Comparison of ENCODE assay signal across 8 cellular contexts in the genomic region with DNA sequence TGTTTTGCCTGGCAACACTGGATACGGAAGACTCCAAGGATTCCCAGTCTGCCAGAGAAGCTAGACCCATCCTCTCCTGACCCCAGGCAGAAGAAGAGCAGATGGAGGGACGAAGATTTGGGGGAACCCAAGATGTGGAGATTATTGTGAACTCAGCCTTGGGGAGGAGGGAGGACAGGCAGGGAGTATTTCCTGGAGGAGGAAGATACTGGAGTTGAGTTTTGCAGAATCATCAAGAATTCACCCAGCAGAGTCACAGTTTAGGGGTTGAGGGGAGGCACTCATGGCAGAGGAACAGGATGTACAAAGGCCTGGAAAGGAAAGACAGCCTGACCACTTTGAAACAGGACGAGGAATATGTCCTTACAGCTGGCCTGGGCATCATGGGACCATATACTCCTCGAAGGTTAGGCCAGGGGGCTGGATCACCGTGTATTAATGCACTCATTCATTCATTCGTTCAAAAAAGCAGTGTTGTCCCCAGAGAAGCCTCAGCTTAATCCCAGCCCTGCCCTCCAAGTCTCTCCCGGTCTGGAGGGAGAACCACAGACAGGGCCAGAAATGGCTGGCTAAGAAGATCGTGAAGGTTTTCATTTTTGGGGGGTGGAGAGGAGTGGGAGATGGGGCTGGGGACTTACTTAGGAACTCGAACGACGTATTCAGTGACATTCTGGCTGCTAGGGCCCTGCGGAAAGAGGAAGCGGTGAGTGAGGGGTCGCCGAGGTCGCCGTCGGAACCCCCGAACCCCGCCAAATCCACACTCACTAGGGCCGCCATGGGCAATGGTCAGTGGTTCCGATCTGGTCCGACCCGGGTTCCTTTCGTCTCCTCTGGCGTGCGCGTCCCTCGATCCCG. TPM values are rescaled to one million over a fixed set of nuclear protein-coding genes. Genes with fewer than 3 reads are reported as not detected.
DNase-seq lines count a peak whose midpoint lies in the region; ATAC-seq and TF ChIP-seq lines count a peak whose summit lies in the region.

No MANE protein-coding gene starts in this region.

- TF ChIP-seq RAD21 in IMR-90 (IDR thresholded peaks at IDR 0.05; ENCODE audit: low read length): no peak

- H3K9ac ChIP-seq in IMR-90 (ENCODE audit: low read depth, low read length): peak overlapping the region; percentile 77

- peaks cover 24% of the 10 kb centered on the region for H3K4me1 ChIP-seq in CD8-positive, alpha-beta memory T cell (ENCODE audit: insufficient read depth, low read length)
- peaks cover 11% of the 10 kb centered on the region for H3K4me1 ChIP-seq in IMR-90 (ENCODE audit: control insufficient read depth, insufficient read depth, low read length)

- H3K4me1 Mint-ChIP-seq in CD8-positive, alpha-beta memory T cell: peaks cover 25 to 31% (median 26%) of the 10 kb centered on the region in 3 donors
- peaks cover 20 to 29% (median 29%) of the 10 kb centered on the region in 3 donors for H3K4me1 Mint-ChIP-seq in naive B cell

- in situ Hi-C loops in IMR-90 (cut with MboI; ENCODE audit: low sequenced_read_pairs): no loop called here

- H3K27me3 Mint-ChIP-seq in CD8-positive, alpha-beta memory T cell: peaks cover 0 to 5% of the 10 kb centered on the region in 2 donors
- no peaks in the 10 kb centered on the region for H3K27me3 Mint-ChIP-seq in naive B cell

- POLR2A ChIA-PET in CD8-positive, alpha-beta memory T cell (lab: Charles Lee): interaction anchor here (0.6 to 2.5 kb wide), 5 partner anchors 19 to 124 kb away, joined by 3 to 13 read pairs (median 4); a partner anchor contains a TSS
- POLR2A ChIA-PET in IMR-90 (lab: Charles Lee; ENCODE audit: unreplicated experiment): no interaction called here

- TF ChIP-seq POLR2A in IMR-90 (IDR thresholded peaks at IDR 0.05; ENCODE audit: low read depth, low read length): no peak

- peaks cover 14 to 31% of the 10 kb centered on the region in 2 experiments for H3K79me1 ChIP-seq in IMR-90 (ENCODE audit: low read depth in 1 of 2, low read length in 2 of 2)

- H3K56ac ChIP-seq in IMR-90 (ENCODE audit: extremely low read depth, insufficient read depth, low read length): peak overlapping the region; percentile 72

- no peaks in the 10 kb centered on the region for H4K20me1 ChIP-seq in IMR-90 (ENCODE audit: insufficient read depth, low read length)

- H3K23ac ChIP-seq in IMR-90 (ENCODE audit: low read depth, low read length): peak overlapping the region; percentile 81; the same call in 1 of the 2 replicates

- H3K9me1 ChIP-seq in IMR-90 (ENCODE audit: insufficient read depth, low read length): peaks cover 10% of the 10 kb centered on the region

- peak overlapping the region; percentile 93 to 98 (median 96) for H3K4me3 Mint-ChIP-seq in CD8-positive, alpha-beta memory T cell
- H3K4me3 Mint-ChIP-seq in naive B cell: peak overlapping the region; percentile 89 to 98 (median 96)

- H3K18ac ChIP-seq in IMR-90 (ENCODE audit: low read depth, low read length): peak overlapping the region; percentile 25; the same call in 1 of the 2 replicates

- peak overlapping the region; percentile 84 for H3K4me3 ChIP-seq in CD8-positive, alpha-beta memory T cell (ENCODE audit: low read length)
- peak overlapping the region; percentile 66 for H3K4me3 ChIP-seq in IMR-90 (ENCODE audit: insufficient read depth, low read depth, low read length)

- H2BK20ac ChIP-seq in IMR-90 (ENCODE audit: low read depth, low read length): no peak overlapping the region

- H4K91ac ChIP-seq in IMR-90 (ENCODE audit: insufficient read depth, low read depth, low read length): peak overlapping the region; percentile 47

- H3K27ac Mint-ChIP-seq in CD8-positive, alpha-beta memory T cell: peak overlapping the region; percentile 97 to 100 (median 99)
- H3K27ac Mint-ChIP-seq in naive B cell: peak overlapping the region; percentile 91 to 99 (median 99)

- peak overlapping the region; percentile 69 for H3K4ac ChIP-seq in IMR-90 (ENCODE audit: low read depth, low read length)

- DNase-seq in CD8-positive, alpha-beta memory T cell: peak in 1 of 5 donors; percentile 12
- DNase-seq in IMR-90: no peak
- no peak for DNase-seq in caudate nucleus (lab: John Stamatoyannopoulos, UW)
- no peak for DNase-seq in naive B cell
- no peak for DNase-seq in GDM1 (lab: John Stamatoyannopoulos, UW)
- no peak for DNase-seq in SKM-1 treated with dmso at 0.1 percent for 144 hours (lab: John Stamatoyannopoulos, UW; ENCODE audit: unreplicated experiment)
- DNase-seq in central memory CD4-positive, alpha-beta T cell: no peak

- H3K9me3 ChIP-seq in CD8-positive, alpha-beta memory T cell (ENCODE audit: low read length): no peaks in the 10 kb centered on the region
- H3K9me3 ChIP-seq in IMR-90 (ENCODE audit: control insufficient read depth, insufficient read depth, low read length): no peaks in the 10 kb centered on the region

- TF ChIP-seq CTCF in IMR-90 (conservative IDR thresholded peaks at IDR 0.05; ENCODE audit: low read depth, low read length): no peak

- H2AK5ac ChIP-seq in IMR-90 (ENCODE audit: low read depth, low read length): peak overlapping the region; percentile 82; the same call in 1 of the 2 replicates

- H2AFZ ChIP-seq in IMR-90 (replicated peaks; ENCODE audit: low read length, poor library complexity): peak overlapping the region; percentile 99

- peak overlapping the region; percentile 100 for H3K27ac ChIP-seq in CD8-positive, alpha-beta memory T cell (ENCODE audit: low read depth, low read length)
- H3K27ac ChIP-seq in IMR-90 (ENCODE audit: insufficient read depth, low read length) (peak overlapping the region; percentile 90), caudate nucleus (ENCODE audit: low read depth, low read length) (peak overlapping the region; percentile 97)

- intact Hi-C loops in IMR-90 (cut with micrococcal nuclease): loop anchor here (1.0 kb wide), 2 partner anchors 19 to 174 kb away; no protein-coding TSS in a partner anchor

- H3K27me3 ChIP-seq in CD8-positive, alpha-beta memory T cell (ENCODE audit: insufficient read depth, low read length, poor library complexity, severe bottlenecking): no peaks in the 10 kb centered on the region
- no peaks in the 10 kb centered on the region for H3K27me3 ChIP-seq in IMR-90 (ENCODE audit: control insufficient read depth, insufficient read depth, low read length)

- no peak overlapping the region for H2BK15ac ChIP-seq in IMR-90 (ENCODE audit: low read depth, low read length)

- H2BK5ac ChIP-seq in IMR-90 (ENCODE audit: low read depth, low read length, poor library complexity, severe bottlenecking): peak overlapping the region; percentile 38

- BruUV-seq in IMR-90 (replicated peaks; lab: Mats Ljungman, UMichigan): TSS peak; percentile 72

- H4K5ac ChIP-seq in IMR-90 (ENCODE audit: low read depth, low read length): peak overlapping the region; percentile 43

- WGBS in IMR-90 (ENCODE audit: extremely low coverage in 2 of 2, insufficient read length in 1 of 2), 2 experiments: 3% methylated on average over 13 of the region's 30 CpGs; no CpG with 5 or more reads in 1 of the 2 experiments

- dilution Hi-C loops in IMR-90 (cut with HindIII; ENCODE audit: low sequenced_read_pairs, unreplicated experiment): no loop called here

- ATAC-seq in IMR-90 (ENCODE audit: low read depth): peak; percentile 10; the same call in 1 of the 2 replicates
- peak; percentile 8 to 20 for ATAC-seq in naive B cell (ENCODE audit: low read depth in 2 of 2)
- no peak for ATAC-seq in GM19035 (IDR thresholded peaks at IDR 0.05; ENCODE audit: unreplicated experiment)

- peak overlapping the region; percentile 96 for H2AK9ac ChIP-seq in IMR-90 (replicated peaks; ENCODE audit: low read depth, low read length, poor library complexity)

- peak overlapping the region; percentile 100 for H3K4me2 ChIP-seq in IMR-90 (ENCODE audit: low read depth, low read length)

- H4K8ac ChIP-seq in IMR-90 (ENCODE audit: low read depth in 2 of 2, low read length in 2 of 2): peak overlapping the region; percentile 83 to 96

- no peak overlapping the region for H2BK120ac ChIP-seq in IMR-90 (ENCODE audit: low read depth, low read length)

- peaks cover 4 to 46% (median 5%) of the 10 kb centered on the region in 3 donors for H3K36me3 Mint-ChIP-seq in CD8-positive, alpha-beta memory T cell
- H3K36me3 Mint-ChIP-seq in naive B cell: peaks cover 0 to 7% of the 10 kb centered on the region in 2 donors

- no peaks in the 10 kb centered on the region for H3K9me3 Mint-ChIP-seq in CD8-positive, alpha-beta memory T cell
- peaks cover 0 to 3% (median 0%) of the 10 kb centered on the region in 7 donors for H3K9me3 Mint-ChIP-seq in naive B cell

- peaks cover 22% of the 10 kb centered on the region for H3K36me3 ChIP-seq in CD8-positive, alpha-beta memory T cell (ENCODE audit: insufficient read depth, low read length)
- peaks cover 24% of the 10 kb centered on the region for H3K36me3 ChIP-seq in IMR-90 (ENCODE audit: control insufficient read depth, insufficient read depth, low read length)

- peak overlapping the region; percentile 73 for H3K14ac ChIP-seq in IMR-90 (replicated peaks; ENCODE audit: low read depth, low read length)

- CTCF ChIA-PET in CD8-positive, alpha-beta memory T cell (lab: Charles Lee): interaction anchor here (1.5 to 1.8 kb wide), 2 partner anchors 16 to 33 kb away, joined by 4 to 5 read pairs; a partner anchor contains a TSS
- CTCF ChIA-PET in IMR-90 (lab: Yijun Ruan, JAX): no interaction called here

RNA-seq across cellular contexts. Expression of a gene that starts 0.5 kb away (rescaled TPM):
- total RNA-seq in CD8-positive, alpha-beta memory T cell: 10 to 100 TPM; 63.3 to 66.2 TPM
- polyA plus RNA-seq in CD8-positive, alpha-beta memory T cell: 25.2 TPM
- total RNA-seq in IMR-90 (2012; rRNA removed): 43.7 and 53.0 TPM in 2 replicates
- 50.4 and 51.4 TPM in 2 replicates for polyA plus RNA-seq in IMR-90 (2012; rRNA removed)
- 29.9 and 54.5 TPM in 2 replicates for polyA plus RNA-seq in IMR-90 (2012; cell fraction: cytosol; rRNA removed)
- 58.8 and 59.3 TPM in 2 replicates for polyA plus RNA-seq in IMR-90 (2012; cell fraction: nucleus; rRNA removed; ENCODE audit: low replicate concordance)
- 10 to 100 TPM in 5 of 6 donors, 1 to 10 TPM in 1; 2.5 to 22.7 (median 18.1) TPM for polyA plus RNA-seq in naive B cell (ENCODE audit: low read depth in 6 of 6)

RNA-seq across cellular contexts. Expression of a gene that starts 16.7 kb away (rescaled TPM):
- total RNA-seq in CD8-positive, alpha-beta memory T cell: 1 to 10 TPM; 1.6 to 1.8 TPM
- polyA plus RNA-seq in CD8-positive, alpha-beta memory T cell: 0.76 TPM
- total RNA-seq in IMR-90 (2012; rRNA removed): 0.54 and 0.56 TPM in 2 replicates
- polyA plus RNA-seq in IMR-90 (2012; rRNA removed) (0.34 and 0.37 TPM in 2 replicates), naive B cell (ENCODE audit: low read depth in 6 of 6) (under 1 TPM; 0.35 to 0.56 (median 0.49) TPM)
- polyA plus RNA-seq in IMR-90 (2012; cell fraction: cytosol; rRNA removed): 0.24 and 0.30 TPM in 2 replicates
- polyA plus RNA-seq in IMR-90 (2012; cell fraction: nucleus; rRNA removed; ENCODE audit: low replicate concordance): 0.46 and 0.65 TPM in 2 replicates

RNA-seq across cellular contexts. Expression of a gene that starts 19.9 kb away (rescaled TPM):
- 10 to 100 TPM; 25.5 to 34.3 TPM for total RNA-seq in CD8-positive, alpha-beta memory T cell
- polyA plus RNA-seq in CD8-positive, alpha-beta memory T cell: 82.2 TPM
- 9.3 and 10.3 TPM in 2 replicates for total RNA-seq in IMR-90 (2012; rRNA removed)
- 22.5 and 33.0 TPM in 2 replicates for polyA plus RNA-seq in IMR-90 (2012; rRNA removed)
- 22.7 and 47.7 TPM in 2 replicates for polyA plus RNA-seq in IMR-90 (2012; cell fraction: cytosol; rRNA removed)
- polyA plus RNA-seq in IMR-90 (2012; cell fraction: nucleus; rRNA removed; ENCODE audit: low replicate concordance): 17.6 and 30.9 TPM in 2 replicates
- polyA plus RNA-seq in naive B cell (ENCODE audit: low read depth in 6 of 6): 10 to 100 TPM; 52.8 to 77.4 (median 70.5) TPM

RNA-seq across cellular contexts. Expression of a gene that starts 31.1 kb away (rescaled TPM):
- 100 to 1,000 TPM; 197 to 201 TPM for total RNA-seq in CD8-positive, alpha-beta memory T cell
- polyA plus RNA-seq in CD8-positive, alpha-beta memory T cell: 175 TPM
- 42.3 and 48.0 TPM in 2 replicates for total RNA-seq in IMR-90 (2012; rRNA removed)
- polyA plus RNA-seq in IMR-90 (2012; rRNA removed): 103 and 130 TPM in 2 replicates
- 114 and 248 TPM in 2 replicates for polyA plus RNA-seq in IMR-90 (2012; cell fraction: cytosol; rRNA removed)
- 61.3 and 140 TPM in 2 replicates for polyA plus RNA-seq in IMR-90 (2012; cell fraction: nucleus; rRNA removed; ENCODE audit: low replicate concordance)
- polyA plus RNA-seq in naive B cell (ENCODE audit: low read depth in 6 of 6): 100 to 1,000 TPM in 3 of 6 donors, 10 to 100 TPM in 3; 86.7 to 145 (median 102) TPM

RNA-seq across cellular contexts. Expression of a gene that starts 32.2 kb away (rescaled TPM):
- total RNA-seq in CD8-positive, alpha-beta memory T cell: 100 to 1,000 TPM; 456 to 459 TPM
- 22.0 TPM for polyA plus RNA-seq in CD8-positive, alpha-beta memory T cell
- total RNA-seq in IMR-90 (2012; rRNA removed): 31.9 and 34.4 TPM in 2 replicates
- 93.7 and 103 TPM in 2 replicates for polyA plus RNA-seq in IMR-90 (2012; rRNA removed)
- polyA plus RNA-seq in IMR-90 (2012; cell fraction: cytosol; rRNA removed): 57.2 and 108 TPM in 2 replicates
- 89.4 and 124 TPM in 2 replicates for polyA plus RNA-seq in IMR-90 (2012; cell fraction: nucleus; rRNA removed; ENCODE audit: low replicate concordance)
- polyA plus RNA-seq in naive B cell (ENCODE audit: low read depth in 6 of 6): 10 to 100 TPM; 12.1 to 26.3 (median 20.6) TPM
